Comparison of ENCODE assay signal across 20 cellular contexts in the genomic region with DNA sequence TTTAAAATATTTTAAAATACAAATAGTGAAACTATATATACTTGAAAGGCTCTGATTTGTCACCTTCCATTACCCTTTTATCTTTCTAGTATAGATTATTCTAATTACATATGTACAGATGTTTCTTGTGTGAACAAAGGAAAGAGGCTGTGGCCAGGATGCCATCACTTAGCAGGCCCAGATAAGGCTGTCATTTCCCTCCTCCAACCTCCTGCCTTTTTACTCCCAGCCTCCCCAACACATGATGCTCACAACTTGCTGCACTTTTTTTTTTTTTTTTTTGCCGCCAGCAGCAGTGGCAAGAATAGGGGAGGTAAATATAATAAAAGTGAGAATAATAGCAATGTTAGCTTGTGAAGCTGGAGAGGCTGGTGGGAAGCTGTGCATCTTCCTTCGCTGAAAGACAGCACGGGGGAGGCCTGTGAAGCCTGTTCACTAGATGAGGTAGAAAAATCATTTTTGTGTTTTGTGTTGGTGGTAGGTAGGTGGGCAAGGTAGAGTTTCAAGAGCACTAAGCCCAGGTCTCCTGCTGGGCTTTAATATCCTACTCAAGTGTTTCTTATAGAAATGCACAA. TPM values are rescaled to one million over a fixed set of nuclear protein-coding genes. Genes with fewer than 3 reads are reported as not detected.
DNase-seq lines count a peak whose midpoint lies in the region; ATAC-seq and TF ChIP-seq lines count a peak whose summit lies in the region.
"Had no signal": no experiment of that assay in that cellular context is flagged by ENCODE, and none has a peak within 500 bp of the region (broad histone marks: within the 10 kb centered on the region; RNA-seq: fewer than 3 reads in every experiment).

No MANE protein-coding gene starts in this region.

- H3K27ac ChIP-seq in SJCRH30 = peak overlapping the region; percentile 67
- H3K27ac ChIP-seq: coronary artery, esophagus muscularis mucosa, left lung, right lobe of liver had no signal

- H3K4me3 Mint-ChIP-seq in activated T-cell treated with anti-CD3 and anti-CD28 coated beads, Interleukin-2, amount 50 U/mL, for 24 hours = no peak overlapping the region
- no peak overlapping the region for H3K4me3 Mint-ChIP-seq in activated T-cell treated with anti-CD3 and anti-CD28 coated beads, Interleukin-2, amount 50 U/mL, for 72 hours
- H3K4me3 Mint-ChIP-seq: activated CD4-positive, alpha-beta T cell treated with anti-CD3 and anti-CD28 coated beads, Interleukin-2, amount 10 ng/mL, durations not matched to agents 24 days and 14 days; activated T-cell treated with anti-CD3 and anti-CD28 coated beads, Interleukin-2, amount 50 U/mL, for 4 hours; neural crest cell; T-helper 1 cell treated with Interleukin-12 subunit alpha and Interleukin-12 subunit beta and Interleukin-4 antibody, amounts not matched to agents 30 μg/mL and 1 μg/mL, for 36 hours had no signal

- H3K27me3 Mint-ChIP-seq in activated T-cell treated with anti-CD3 and anti-CD28 coated beads, Interleukin-2, amount 50 U/mL, for 24 hours = no peaks in the 10 kb centered on the region
- H3K27me3 Mint-ChIP-seq in activated T-cell treated with anti-CD3 and anti-CD28 coated beads, Interleukin-2, amount 50 U/mL, for 72 hours (ENCODE audit: low read depth) = no peaks in the 10 kb centered on the region
- H3K27me3 Mint-ChIP-seq: activated CD4-positive, alpha-beta T cell treated with anti-CD3 and anti-CD28 coated beads, Interleukin-2, amount 10 ng/mL, durations not matched to agents 24 days and 14 days had no signal

- no peak for ATAC-seq in activated T-cell treated with anti-CD3 and anti-CD28 coated beads, Interleukin-2, amount 50 U/mL, for 72 hours (replicated peaks in 1 of 2)
- ATAC-seq in GM18517 (IDR thresholded peaks at IDR 0.05; ENCODE audit: unreplicated experiment) = no peak
- ATAC-seq: activated T-cell treated with anti-CD3 and anti-CD28 coated beads, Interleukin-2, amount 50 U/mL, for 4 hours had no signal

- H3K9me3 ChIP-seq in SJCRH30 (replicated peaks) = no peaks in the 10 kb centered on the region
- H3K9me3 ChIP-seq: esophagus muscularis mucosa, left lung, right lobe of liver had no signal

- no peak for DNase-seq in activated T-cell treated with anti-CD3 and anti-CD28 coated beads, Interleukin-2, amount 50 U/mL, for 24 hours
- DNase-seq in activated T-cell treated with anti-CD3 and anti-CD28 coated beads, Interleukin-2, amount 50 U/mL, for 72 hours = no peak
- peak; percentile 17 to 58 for DNase-seq in SJCRH30
- peak; percentile 30 for DNase-seq in fibroblast of pulmonary artery (ENCODE audit: low read depth)
- peak; percentile 62 for DNase-seq in superior temporal gyrus (ENCODE audit: extremely low spot score)
- no peak for DNase-seq in activated CD4-positive, alpha-beta T cell treated with anti-CD3 and anti-CD28 coated beads for 4 hours
- DNase-seq in DMS114 treated with DMSO at 0.1 percent for 48 hours (lab: John Stamatoyannopoulos, UW; ENCODE audit: unreplicated experiment) = no peak
- DNase-seq: activated CD4-positive, alpha-beta T cell treated with anti-CD3 and anti-CD28 coated beads, Interleukin-2, amount 10 ng/mL, durations not matched to agents 24 days and 14 days; activated T-cell treated with anti-CD3 and anti-CD28 coated beads, Interleukin-2, amount 50 U/mL, for 4 hours; amniotic stem cell; left lung; NCI-H1048; NCI-H446; right lobe of liver; stimulated activated CD4-positive, alpha-beta T cell treated with anti-CD3 and anti-CD28 coated beads, Interleukin-4, amount 100 ng/mL, for 4 hours had no signal

- H3K4me1 Mint-ChIP-seq in activated T-cell treated with anti-CD3 and anti-CD28 coated beads, Interleukin-2, amount 50 U/mL, for 24 hours (ENCODE audit: low read depth) = peaks cover 5% of the 10 kb centered on the region
- H3K4me1 Mint-ChIP-seq in activated T-cell treated with anti-CD3 and anti-CD28 coated beads, Interleukin-2, amount 50 U/mL, for 72 hours (ENCODE audit: low read depth) = peaks cover 11% of the 10 kb centered on the region

- peaks cover 40% of the 10 kb centered on the region for H3K4me1 ChIP-seq in SJCRH30
- H3K4me1 ChIP-seq: left lung had no signal

- no peaks in the 10 kb centered on the region for H3K27me3 ChIP-seq in SJCRH30
- H3K27me3 ChIP-seq: esophagus muscularis mucosa, left lung, right lobe of liver had no signal

- no peaks in the 10 kb centered on the region for H3K36me3 ChIP-seq in SJCRH30
- H3K36me3 ChIP-seq: right lobe of liver had no signal

- no peak for TF ChIP-seq CTCF in fibroblast of pulmonary artery (IDR thresholded peaks at IDR 0.05; ENCODE audit: low read length, missing control alignments)

- H3K4me3 ChIP-seq in SJCRH30 (no peak overlapping the region), fibroblast of pulmonary artery (replicated peaks; ENCODE audit: low read depth, low read length) (no peak overlapping the region)
- H3K4me3 ChIP-seq: coronary artery, esophagus muscularis mucosa, left lung, right lobe of liver had no signal

- peak overlapping the region; percentile 66 for H3K27ac Mint-ChIP-seq in activated T-cell treated with anti-CD3 and anti-CD28 coated beads, Interleukin-2, amount 50 U/mL, for 24 hours
- H3K27ac Mint-ChIP-seq in activated T-cell treated with anti-CD3 and anti-CD28 coated beads, Interleukin-2, amount 50 U/mL, for 72 hours = no peak overlapping the region
- H3K27ac Mint-ChIP-seq: activated CD4-positive, alpha-beta T cell treated with anti-CD3 and anti-CD28 coated beads, Interleukin-2, amount 10 ng/mL, durations not matched to agents 24 days and 14 days; T-helper 1 cell treated with Interleukin-12 subunit alpha and Interleukin-12 subunit beta and Interleukin-4 antibody, amounts not matched to agents 30 μg/mL and 1 μg/mL, for 36 hours had no signal

- no peaks in the 10 kb centered on the region for H3K9me3 Mint-ChIP-seq in activated T-cell treated with anti-CD3 and anti-CD28 coated beads, Interleukin-2, amount 50 U/mL, for 24 hours
- H3K9me3 Mint-ChIP-seq in activated T-cell treated with anti-CD3 and anti-CD28 coated beads, Interleukin-2, amount 50 U/mL, for 72 hours = no peaks in the 10 kb centered on the region
- H3K9me3 Mint-ChIP-seq: activated CD4-positive, alpha-beta T cell treated with anti-CD3 and anti-CD28 coated beads, Interleukin-2, amount 10 ng/mL, durations not matched to agents 24 days and 14 days; activated T-cell treated with anti-CD3 and anti-CD28 coated beads, Interleukin-2, amount 50 U/mL, for 4 hours; neural crest cell; T-helper 1 cell treated with Interleukin-12 subunit alpha and Interleukin-12 subunit beta and Interleukin-4 antibody, amounts not matched to agents 30 μg/mL and 1 μg/mL, for 36 hours had no signal

- peaks cover 35% of the 10 kb centered on the region for H3K36me3 Mint-ChIP-seq in activated T-cell treated with anti-CD3 and anti-CD28 coated beads, Interleukin-2, amount 50 U/mL, for 24 hours (ENCODE audit: low read depth)
- H3K36me3 Mint-ChIP-seq in activated T-cell treated with anti-CD3 and anti-CD28 coated beads, Interleukin-2, amount 50 U/mL, for 72 hours (ENCODE audit: insufficient read depth in 2 of 2) = no peaks in the 10 kb centered on the region

RNA-seq across cellular contexts. Expression of a gene that starts 42.4 kb away (rescaled TPM):
- total RNA-seq in activated T-cell treated with anti-CD3 and anti-CD28 coated beads, Interleukin-2, amount 50 U/mL, for 72 hours = 1 to 10 TPM in 1 of 2 donors, under 1 TPM in 1; 0.69 to 1.6 TPM
- total RNA-seq in SJCRH30 (2014; rRNA removed; shearing (Covaris generic)) = 2.9 and 3.5 TPM in 2 replicates

Comparison
In these comparisons a context has a peak if more than half of its experiments do, and no peak if none do; other contexts are left out.
1. DNase-seq: peak in SJCRH30 (2 of 2), fibroblast of pulmonary artery (single experiment) and superior temporal gyrus (single experiment); none in activated T-cell treated with anti-CD3 and anti-CD28 coated beads, Interleukin-2, amount 50 U/mL, for 24 hours (single experiment), activated T-cell treated with anti-CD3 and anti-CD28 coated beads, Interleukin-2, amount 50 U/mL, for 72 hours (0 of 2), activated CD4-positive, alpha-beta T cell treated with anti-CD3 and anti-CD28 coated beads for 4 hours (0 of 2) and DMS114 treated with DMSO at 0.1 percent for 48 hours (single experiment).